ENCODE assay signal across 1 cellular context in genomic region chr14:90396342-90397339, GRCh38.
TF ChIP-seq lines count a peak whose summit lies in the region.

Gene CALM1 (plus strand): TSS chr14:90397029. CDS start chr14:90397231, 202 bp downstream.

TF ChIP-seq in HepG2, 621 proteins besides CTCF, POLR2A, EP300 and RAD21 (continued from another document and continues in another):
- TF ChIP-seq ARID5B (CRISPR knock-in tag; IDR thresholded peaks at IDR 0.05) (peak; percentile 74), POLR2AphosphoS5 (IDR thresholded peaks at IDR 0.05; ENCODE audit: low read depth, low read length) (peak; percentile 98), ZNF484 (CRISPR knock-in tag; IDR thresholded peaks at IDR 0.05; ENCODE audit: borderline replicate concordance, low read depth) (no peak), SMARCC2 (IDR thresholded peaks at IDR 0.05) (no peak), SRSF1 (optimal IDR thresholded peaks at IDR 0.05; ENCODE audit: low read depth, low read length) (no peak), MAFG (CRISPR knock-in tag; IDR thresholded peaks at IDR 0.05) (no peak), ELF1 (CRISPR knock-in tag; IDR thresholded peaks at IDR 0.05) (no peak), ZNF567 (CRISPR knock-in tag; IDR thresholded peaks at IDR 0.05; ENCODE audit: borderline replicate concordance) (no peak; the same call in 1 of the 2 replicates), IRF2 (CRISPR knock-in tag; IDR thresholded peaks at IDR 0.05) (peak; percentile 64; the same call in 1 of the 2 replicates), NR2F1 (CRISPR knock-in tag; IDR thresholded peaks at IDR 0.05) (0 out of 4 replicates have a peak, but pooled peaks of 1 of the 2 experiments have one; percentile 45), ARNTL (CRISPR knock-in tag; IDR thresholded peaks at IDR 0.05) (peak; percentile 64; the same call in 1 of the 2 replicates), BHLHE40 (IDR thresholded peaks at IDR 0.05; ENCODE audit: low read length) (peak; percentile 58), ISL2 (CRISPR knock-in tag; IDR thresholded peaks at IDR 0.05) (peak; percentile 78), SUZ12 (IDR thresholded peaks at IDR 0.05; ENCODE audit: low read depth, low read length) (no peak), HHEX (CRISPR knock-in tag; IDR thresholded peaks at IDR 0.05) (no peak), CHD2 (IDR thresholded peaks at IDR 0.05; ENCODE audit: low read depth, low read length) (peak; percentile 91), ZNF546 (CRISPR knock-in tag; conservative IDR thresholded peaks at IDR 0.05) (peak; percentile 91), PITX1 (CRISPR knock-in tag; IDR thresholded peaks at IDR 0.05) (no peak), SIX4 (CRISPR knock-in tag; IDR thresholded peaks at IDR 0.05) (no peak), ZNF672 (CRISPR knock-in tag; IDR thresholded peaks at IDR 0.05) (no peak; the same call in 1 of the 2 replicates), PTBP1 (IDR thresholded peaks at IDR 0.05; ENCODE audit: low read depth, low read length, poor library complexity, severe bottlenecking) (no peak), ZBTB8A (CRISPR knock-in tag; IDR thresholded peaks at IDR 0.05; ENCODE audit: borderline replicate concordance, low read depth) (no peak), RELA (CRISPR knock-in tag; IDR thresholded peaks at IDR 0.05) (peak; percentile 74; the same call in 1 of the 2 replicates), ZNF430 (CRISPR knock-in tag; IDR thresholded peaks at IDR 0.05) (peak; percentile 40; the same call in 1 of the 2 replicates), ZNF33A (CRISPR knock-in tag; IDR thresholded peaks at IDR 0.05; ENCODE audit: borderline replicate concordance) (no peak), ZNF782 (CRISPR knock-in tag; IDR thresholded peaks at IDR 0.05; ENCODE audit: borderline replicate concordance) (0 out of 2 replicates have a peak, but pooled peaks have one; percentile 90), ZNF317 (CRISPR knock-in tag; IDR thresholded peaks at IDR 0.05) (peak; percentile 79), ZHX2 (IDR thresholded peaks at IDR 0.05; ENCODE audit: low read depth) (no peak; the same call in 1 of the 2 replicates), ZHX2 (CRISPR knock-in tag; IDR thresholded peaks at IDR 0.05; ENCODE audit: borderline replicate concordance) (peak; percentile 95), HOXA9 (CRISPR knock-in tag; IDR thresholded peaks at IDR 0.05; ENCODE audit: borderline replicate concordance) (no peak; the same call in 1 of the 2 replicates), ZFY (CRISPR knock-in tag; IDR thresholded peaks at IDR 0.05) (peak; percentile 93), ZNF746 (CRISPR knock-in tag; IDR thresholded peaks at IDR 0.05) (peak; percentile 81; the same call in 1 of the 2 replicates), ZNF180 (CRISPR knock-in tag; IDR thresholded peaks at IDR 0.05; ENCODE audit: borderline replicate concordance, low read depth) (0 out of 2 replicates have a peak, but pooled peaks have one; percentile 53), ZNF256 (CRISPR knock-in tag; conservative IDR thresholded peaks at IDR 0.05) (peak; percentile 79; the same call in 1 of the 2 replicates), ZNF296 (CRISPR knock-in tag; conservative IDR thresholded peaks at IDR 0.05) (0 out of 2 replicates have a peak, but pooled peaks have one; percentile 26), ZNF331 (CRISPR knock-in tag; IDR thresholded peaks at IDR 0.05) (no peak; the same call in 1 of the 2 replicates), ZBTB21 (CRISPR knock-in tag; IDR thresholded peaks at IDR 0.05) (no peak), NFE2 (CRISPR knock-in tag; IDR thresholded peaks at IDR 0.05) (no peak), TARDBP (CRISPR knock-in tag; IDR thresholded peaks at IDR 0.05) (no peak), ZBTB1 (CRISPR knock-in tag; IDR thresholded peaks at IDR 0.05; ENCODE audit: borderline replicate concordance) (no peak), GATAD1 (CRISPR knock-in tag; IDR thresholded peaks at IDR 0.05) (peak; percentile 70), ZNF333 (CRISPR knock-in tag; IDR thresholded peaks at IDR 0.05; ENCODE audit: borderline replicate concordance) (peak; percentile 88; the same call in 1 of the 2 replicates), AKAP8 (CRISPR knock-in tag; IDR thresholded peaks at IDR 0.05) (no peak; the same call in 1 of the 2 replicates), ZC3H13 (CRISPR knock-in tag; IDR thresholded peaks at IDR 0.05) (no peak), KAT8 (CRISPR knock-in tag; IDR thresholded peaks at IDR 0.05) (peak; percentile 85), ZNF292 (CRISPR knock-in tag; IDR thresholded peaks at IDR 0.05; ENCODE audit: borderline replicate concordance, low read depth) (no peak), ZNF747 (CRISPR knock-in tag; IDR thresholded peaks at IDR 0.05; ENCODE audit: borderline replicate concordance) (peak; percentile 73; the same call in 1 of the 2 replicates), NR2C2 (CRISPR knock-in tag; IDR thresholded peaks at IDR 0.05; ENCODE audit: borderline replicate concordance) (peak; percentile 79), NR3C1 (CRISPR knock-in tag; IDR thresholded peaks at IDR 0.05) (no peak), ATRX (CRISPR knock-in tag; IDR thresholded peaks at IDR 0.05; ENCODE audit: borderline replicate concordance) (no peak)
- TF ChIP-seq, protein P1, sequence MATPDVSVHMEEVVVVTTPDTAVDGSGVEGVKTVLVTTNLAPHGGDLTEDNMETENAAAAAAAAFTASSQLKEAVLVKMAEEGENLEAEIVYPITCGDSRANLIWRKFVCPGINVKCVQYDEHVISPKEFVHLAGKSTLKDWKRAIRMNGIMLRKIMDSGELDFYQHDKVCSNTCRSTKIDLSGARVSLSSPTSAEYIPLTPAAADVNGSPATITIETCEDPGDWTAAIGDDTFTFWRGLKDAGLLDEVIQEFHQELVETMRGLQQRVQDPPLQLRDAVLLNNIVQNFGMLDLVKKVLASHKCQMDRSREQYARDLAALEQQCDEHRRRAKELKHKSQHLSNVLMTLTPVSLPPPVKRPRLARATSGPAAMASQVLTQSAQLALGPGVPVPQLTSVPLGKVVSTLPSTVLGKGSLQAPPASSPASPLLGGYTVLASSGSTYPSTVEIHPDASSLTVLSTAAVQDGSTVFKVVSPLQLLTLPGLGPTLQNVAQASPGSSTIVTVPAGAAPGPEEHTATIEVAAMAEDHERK (CRISPR knock-in tag; IDR thresholded peaks at IDR 0.05; ENCODE audit: low read depth), result peak; percentile 78
- TF ChIP-seq, protein P2, sequence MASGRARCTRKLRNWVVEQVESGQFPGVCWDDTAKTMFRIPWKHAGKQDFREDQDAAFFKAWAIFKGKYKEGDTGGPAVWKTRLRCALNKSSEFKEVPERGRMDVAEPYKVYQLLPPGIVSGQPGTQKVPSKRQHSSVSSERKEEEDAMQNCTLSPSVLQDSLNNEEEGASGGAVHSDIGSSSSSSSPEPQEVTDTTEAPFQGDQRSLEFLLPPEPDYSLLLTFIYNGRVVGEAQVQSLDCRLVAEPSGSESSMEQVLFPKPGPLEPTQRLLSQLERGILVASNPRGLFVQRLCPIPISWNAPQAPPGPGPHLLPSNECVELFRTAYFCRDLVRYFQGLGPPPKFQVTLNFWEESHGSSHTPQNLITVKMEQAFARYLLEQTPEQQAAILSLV (CRISPR knock-in tag; IDR thresholded peaks at IDR 0.05; ENCODE audit: borderline replicate concordance), result peak; percentile 87
- TF ChIP-seq, protein P3, sequence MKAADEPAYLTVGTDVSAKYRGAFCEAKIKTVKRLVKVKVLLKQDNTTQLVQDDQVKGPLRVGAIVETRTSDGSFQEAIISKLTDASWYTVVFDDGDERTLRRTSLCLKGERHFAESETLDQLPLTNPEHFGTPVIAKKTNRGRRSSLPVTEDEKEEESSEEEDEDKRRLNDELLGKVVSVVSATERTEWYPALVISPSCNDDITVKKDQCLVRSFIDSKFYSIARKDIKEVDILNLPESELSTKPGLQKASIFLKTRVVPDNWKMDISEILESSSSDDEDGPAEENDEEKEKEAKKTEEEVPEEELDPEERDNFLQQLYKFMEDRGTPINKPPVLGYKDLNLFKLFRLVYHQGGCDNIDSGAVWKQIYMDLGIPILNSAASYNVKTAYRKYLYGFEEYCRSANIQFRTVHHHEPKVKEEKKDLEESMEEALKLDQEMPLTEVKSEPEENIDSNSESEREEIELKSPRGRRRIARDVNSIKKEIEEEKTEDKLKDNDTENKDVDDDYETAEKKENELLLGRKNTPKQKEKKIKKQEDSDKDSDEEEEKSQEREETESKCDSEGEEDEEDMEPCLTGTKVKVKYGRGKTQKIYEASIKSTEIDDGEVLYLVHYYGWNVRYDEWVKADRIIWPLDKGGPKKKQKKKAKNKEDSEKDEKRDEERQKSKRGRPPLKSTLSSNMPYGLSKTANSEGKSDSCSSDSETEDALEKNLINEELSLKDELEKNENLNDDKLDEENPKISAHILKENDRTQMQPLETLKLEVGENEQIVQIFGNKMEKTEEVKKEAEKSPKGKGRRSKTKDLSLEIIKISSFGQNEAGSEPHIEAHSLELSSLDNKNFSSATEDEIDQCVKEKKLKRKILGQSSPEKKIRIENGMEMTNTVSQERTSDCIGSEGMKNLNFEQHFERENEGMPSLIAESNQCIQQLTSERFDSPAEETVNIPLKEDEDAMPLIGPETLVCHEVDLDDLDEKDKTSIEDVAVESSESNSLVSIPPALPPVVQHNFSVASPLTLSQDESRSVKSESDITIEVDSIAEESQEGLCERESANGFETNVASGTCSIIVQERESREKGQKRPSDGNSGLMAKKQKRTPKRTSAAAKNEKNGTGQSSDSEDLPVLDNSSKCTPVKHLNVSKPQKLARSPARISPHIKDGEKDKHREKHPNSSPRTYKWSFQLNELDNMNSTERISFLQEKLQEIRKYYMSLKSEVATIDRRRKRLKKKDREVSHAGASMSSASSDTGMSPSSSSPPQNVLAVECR (CRISPR knock-in tag; IDR thresholded peaks at IDR 0.05; ENCODE audit: borderline replicate concordance), result peak; percentile 93
- TF ChIP-seq, protein P4, sequence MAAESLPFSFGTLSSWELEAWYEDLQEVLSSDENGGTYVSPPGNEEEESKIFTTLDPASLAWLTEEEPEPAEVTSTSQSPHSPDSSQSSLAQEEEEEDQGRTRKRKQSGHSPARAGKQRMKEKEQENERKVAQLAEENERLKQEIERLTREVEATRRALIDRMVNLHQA (CRISPR knock-in tag; IDR thresholded peaks at IDR 0.05), result no peak
